10 cellular contexts compared by ENCODE assay signal in genomic region chr3:185677146-185677829, GRCh38.
DNase-seq lines count a peak whose midpoint lies in the region; ATAC-seq and TF ChIP-seq lines count a peak whose summit lies in the region.
"Had no signal": no experiment of that assay in that cellular context is flagged by ENCODE, and none has a peak within 500 bp of the region (broad histone marks: within the 10 kb centered on the region; RNA-seq: fewer than 3 reads in every experiment).

No MANE protein-coding gene starts in this region.

- no peak overlapping the region for H3K9ac ChIP-seq in KMS-11
- H3K9ac ChIP-seq in fibroblast of lung (ENCODE audit: insufficient read depth, low read length): no peak overlapping the region
- H3K9ac ChIP-seq: BLaER1 had no signal

- DNase-seq in NCI-H1417 (lab: John Stamatoyannopoulos, UW) (peak; percentile 8 to 73 (median 27)), NCI-H1417 treated with DMSO at 0.1 percent for 48 hours (lab: John Stamatoyannopoulos, UW) (no peak), RWPE1 (ENCODE audit: low spot score) (peak; percentile 73), fibroblast of lung (ENCODE audit: low read depth in 2 of 2) (peak; percentile 59 to 85), progenitor cell of endocrine pancreas (ENCODE audit: low spot score, unreplicated experiment) (no peak)

- H3K36me3 ChIP-seq in KMS-11 (ENCODE audit: insufficient read depth) (no peaks in the 10 kb centered on the region), fibroblast of lung (ENCODE audit: control insufficient read depth, insufficient read depth, low read length) (peaks cover 7% of the 10 kb centered on the region)

- no peak for ATAC-seq in HG03039 (IDR thresholded peaks at IDR 0.05; ENCODE audit: unreplicated experiment)
- ATAC-seq in HG02973 (IDR thresholded peaks at IDR 0.05; ENCODE audit: unreplicated experiment): no peak
- ATAC-seq: activated naive CD4-positive, alpha-beta T cell treated with anti-CD3 and anti-CD28 coated beads, Interleukin-2, amount 50 U/mL, for 72 hours had no signal

- no peaks in the 10 kb centered on the region for H3K79me2 ChIP-seq in KMS-11 (ENCODE audit: insufficient read depth, low read depth)
- H3K79me2 ChIP-seq in fibroblast of lung (ENCODE audit: control insufficient read depth, insufficient read depth, low read length): no peaks in the 10 kb centered on the region

- H3K27ac ChIP-seq in KMS-11 (no peak overlapping the region), RWPE1 (no peak overlapping the region), fibroblast of lung (ENCODE audit: insufficient read depth, low read length) (no peak overlapping the region)
- H3K27ac ChIP-seq: BLaER1 had no signal

- POLR2A ChIA-PET in RWPE1 (lab: Yijun Ruan, JAX; ENCODE audit: low non-redundant PET): interaction anchor here (0.7 kb wide), 1 partner anchor 92 kb away, joined by 3 read pairs; no protein-coding TSS in a partner anchor

- H3K9me3 Mint-ChIP-seq in progenitor cell of endocrine pancreas (ENCODE audit: low read depth): no peaks in the 10 kb centered on the region

- H3K4me3 ChIP-seq in KMS-11 (IDR thresholded peaks at IDR 0.05; ENCODE audit: insufficient read depth, low read depth, low read length): no peak overlapping the region
- H3K4me3 ChIP-seq in fibroblast of lung (replicated peaks in 1 of 4; ENCODE audit: control extremely low read depth in 1 of 4, insufficient read depth in 1 of 4, low read depth in 3 of 4, low read length in 4 of 4): no peak overlapping the region
- H3K4me3 ChIP-seq: BLaER1 had no signal

- TF ChIP-seq CTCF in KMS-11 (conservative IDR thresholded peaks at IDR 0.05; ENCODE audit: low read depth, low read length): peak; percentile 86
- TF ChIP-seq CTCF in RWPE1 (conservative IDR thresholded peaks at IDR 0.05; ENCODE audit: low read depth): peak; percentile 63
- peak; percentile 81 to 87 for TF ChIP-seq CTCF in fibroblast of lung (conservative IDR thresholded peaks at IDR 0.05 in 1 of 2, IDR thresholded peaks at IDR 0.05 in 1 of 2; ENCODE audit: low read depth in 1 of 2, low read length in 2 of 2)
- peak; percentile 65 for TF ChIP-seq CTCF in progenitor cell of endocrine pancreas (IDR thresholded peaks at IDR 0.05; ENCODE audit: unreplicated experiment)

- H3K36me3 Mint-ChIP-seq in progenitor cell of endocrine pancreas (ENCODE audit: insufficient read depth): peaks cover 31% of the 10 kb centered on the region

- H3K4me1 Mint-ChIP-seq in progenitor cell of endocrine pancreas (ENCODE audit: low read depth): no peaks in the 10 kb centered on the region

- H2AFZ ChIP-seq in KMS-11 (ENCODE audit: low read depth) (no peak overlapping the region), fibroblast of lung (ENCODE audit: low read length) (no peak overlapping the region)

- H3K27me3 Mint-ChIP-seq in progenitor cell of endocrine pancreas: no peaks in the 10 kb centered on the region

- no peaks in the 10 kb centered on the region for H3K27me3 ChIP-seq in KMS-11 (ENCODE audit: insufficient read depth, low read depth)
- no peaks in the 10 kb centered on the region for H3K27me3 ChIP-seq in fibroblast of lung (ENCODE audit: control insufficient read depth, insufficient read depth, low read length)
- H3K27me3 ChIP-seq: BLaER1 had no signal

- H3K4me1 ChIP-seq in KMS-11 (ENCODE audit: low read depth, poor library complexity, severe bottlenecking): no peaks in the 10 kb centered on the region
- H3K4me1 ChIP-seq in fibroblast of lung (ENCODE audit: control insufficient read depth, extremely low read depth, insufficient read depth, low read length): no peaks in the 10 kb centered on the region
- H3K4me1 ChIP-seq: BLaER1 had no signal

- no peak overlapping the region for H3K27ac Mint-ChIP-seq in progenitor cell of endocrine pancreas
- H3K27ac Mint-ChIP-seq: activated naive CD4-positive, alpha-beta T cell treated with anti-CD3 and anti-CD28 coated beads, Interleukin-2, amount 50 U/mL, for 72 hours had no signal

- H3K4me2 ChIP-seq in KMS-11 (no peak overlapping the region), fibroblast of lung (ENCODE audit: extremely low read depth, insufficient read depth, low read length) (no peak overlapping the region)
- H3K4me2 ChIP-seq: BLaER1 had no signal

- H4K20me1 ChIP-seq in KMS-11 (ENCODE audit: insufficient read depth) (no peaks in the 10 kb centered on the region), fibroblast of lung (ENCODE audit: control insufficient read depth, extremely low read depth, insufficient read depth, low read length) (no peaks in the 10 kb centered on the region)
- H4K20me1 ChIP-seq: BLaER1 had no signal

- H3K9me3 ChIP-seq in fibroblast of lung (ENCODE audit: control insufficient read depth, insufficient read depth, low read depth, low read length): no peaks in the 10 kb centered on the region

- H3K4me3 Mint-ChIP-seq in progenitor cell of endocrine pancreas (ENCODE audit: low read depth): no peak overlapping the region

- CTCF ChIA-PET in RWPE1 (lab: Yijun Ruan, JAX): interaction anchor here (0.6 to 1.9 kb wide), 13 partner anchors 11 to 145 kb away, joined by 3 to 16 read pairs (median 4); no protein-coding TSS in a partner anchor

Comparison
In these comparisons a context has a peak if more than half of its experiments do, and no peak if none do; other contexts are left out.
1. DNase-seq: peak in NCI-H1417 (3 of 3), RWPE1 (single experiment) and fibroblast of lung (2 of 2); none in NCI-H1417 treated with DMSO at 0.1 percent for 48 hours (single experiment) and progenitor cell of endocrine pancreas (single experiment).
2. Peak in every context shown above with its lines, with median percentiles within 50 percentile points of each other: CTCF ChIP-seq.